ENCODE assay signal across 9 cellular contexts in the genomic region with DNA sequence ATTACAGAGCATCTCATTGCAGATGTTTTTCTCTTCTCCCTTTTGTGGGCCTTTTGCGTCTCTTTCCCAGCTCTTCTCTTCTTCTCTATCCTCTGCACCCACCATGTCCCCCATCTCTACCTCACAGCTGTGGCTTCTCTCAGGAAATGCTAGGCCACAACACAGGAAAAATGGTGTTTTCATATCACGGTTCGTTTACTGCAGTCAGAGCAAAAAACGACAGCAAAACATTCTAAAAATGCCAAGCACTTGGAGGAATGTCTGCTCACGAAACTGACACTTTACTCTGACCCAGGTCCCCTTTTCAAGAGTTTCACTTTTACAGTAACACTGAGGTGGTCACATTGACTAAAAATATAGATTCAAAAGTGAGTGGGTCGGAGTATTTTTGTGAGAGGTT.
DNase-seq lines count a peak whose midpoint lies in the region; ATAC-seq, FAIRE-seq and TF ChIP-seq lines count a peak whose summit lies in the region.
"Had no signal": no experiment of that assay in that cellular context is flagged by ENCODE, and none has a peak within 500 bp of the region (broad histone marks: within the 10 kb centered on the region; RNA-seq: fewer than 3 reads in every experiment).

No MANE protein-coding gene starts in this region.

- no peak overlapping the region for H3K4me3 ChIP-seq in small intestine (ENCODE audit: low read depth in 1 of 2, low read length in 2 of 2)

- 0 out of 2 replicates have a peak overlapping the region, but pooled peaks have one; percentile 78 for H3K27ac Mint-ChIP-seq in WTC11
- H3K27ac Mint-ChIP-seq in stimulated activated naive B cell treated with anti-CD40 and anti-IgM and Interleukin-4, amounts not matched to agents 10 μg/mL and 1 μg/mL and 100 μg/mL, for 72 hours = peak overlapping the region; percentile 67

- POLR2A ChIA-PET in WTC11 (lab: Charles Lee) = no interaction called here

- H3K4me3 Mint-ChIP-seq in activated T-cell treated with anti-CD3 and anti-CD28 coated beads, Interleukin-2, amount 50 U/mL, for 4 hours = peak overlapping the region; percentile 7
- no peak overlapping the region for H3K4me3 Mint-ChIP-seq in WTC11
- H3K4me3 Mint-ChIP-seq in stimulated activated naive B cell treated with anti-CD40 and anti-IgM and Interleukin-4, amounts not matched to agents 10 μg/mL and 1 μg/mL and 100 μg/mL, for 72 hours = peak overlapping the region; percentile 46 to 59

- no peak for FAIRE-seq in small intestine (lab: Jason Lieb, UNC)
- FAIRE-seq: islet of Langerhans had no signal

- no peaks in the 10 kb centered on the region for H3K27me3 ChIP-seq in small intestine (ENCODE audit: control insufficient read depth in 2 of 2, insufficient read depth in 2 of 2, low read length in 2 of 2)

- no peak for DNase-seq in activated T-cell treated with anti-CD3 and anti-CD28 coated beads, Interleukin-2, amount 50 U/mL, for 4 hours
- no peak for DNase-seq in activated T-cell treated with anti-CD3 and anti-CD28 coated beads, Interleukin-2, amount 50 U/mL, for 1 hour
- DNase-seq in WTC11 (ENCODE audit: low spot score) (no peak), GM19240 (ENCODE audit: insufficient read length, low spot score) (no peak), small intestine (no peak)
- peak; percentile 40 for DNase-seq in stimulated activated naive B cell treated with anti-CD40 and anti-IgM and Interleukin-4, amounts not matched to agents 10 μg/mL and 1 μg/mL and 100 μg/mL, for 72 hours
- no peak for DNase-seq in NK-92 treated with Interleukin-12 subunit alpha and Interleukin-12 subunit beta, amount 100 ng/mL, for 24 hours (lab: John Stamatoyannopoulos, UW)

- H3K4me1 ChIP-seq in small intestine (ENCODE audit: control insufficient read depth in 2 of 2, insufficient read depth in 1 of 2, low read depth in 1 of 2, low read length in 1 of 2) = peaks cover 2 to 8% of the 10 kb centered on the region in 2 donors

- no peaks in the 10 kb centered on the region for H3K36me3 Mint-ChIP-seq in activated T-cell treated with anti-CD3 and anti-CD28 coated beads, Interleukin-2, amount 50 U/mL, for 4 hours (ENCODE audit: insufficient read depth)
- no peaks in the 10 kb centered on the region for H3K36me3 Mint-ChIP-seq in WTC11
- peaks cover 2 to 7% of the 10 kb centered on the region in 2 donors for H3K36me3 Mint-ChIP-seq in stimulated activated naive B cell treated with anti-CD40 and anti-IgM and Interleukin-4, amounts not matched to agents 10 μg/mL and 1 μg/mL and 100 μg/mL, for 72 hours

- no peaks in the 10 kb centered on the region for H3K9me3 ChIP-seq in small intestine (ENCODE audit: control insufficient read depth, low read depth)

- H3K9me3 Mint-ChIP-seq in activated T-cell treated with anti-CD3 and anti-CD28 coated beads, Interleukin-2, amount 50 U/mL, for 4 hours = no peaks in the 10 kb centered on the region
- no peaks in the 10 kb centered on the region for H3K9me3 Mint-ChIP-seq in WTC11
- peaks cover 0 to 5% of the 10 kb centered on the region in 2 donors for H3K9me3 Mint-ChIP-seq in stimulated activated naive B cell treated with anti-CD40 and anti-IgM and Interleukin-4, amounts not matched to agents 10 μg/mL and 1 μg/mL and 100 μg/mL, for 72 hours

- ATAC-seq in activated T-cell treated with anti-CD3 and anti-CD28 coated beads, Interleukin-2, amount 50 U/mL, for 4 hours = peak; percentile 69 to 76
- ATAC-seq in HG02938 (IDR thresholded peaks at IDR 0.05; ENCODE audit: unreplicated experiment) = peak; percentile 93
- ATAC-seq in WTC11 = no peak
- ATAC-seq in stimulated activated naive B cell treated with anti-CD40 and anti-IgM and Interleukin-4, amounts not matched to agents 10 μg/mL and 1 μg/mL and 100 μg/mL, for 72 hours (replicated peaks) = peak; percentile 93 to 97

- no peaks in the 10 kb centered on the region for H3K36me3 ChIP-seq in small intestine (ENCODE audit: control insufficient read depth in 2 of 2, insufficient read depth in 2 of 2, low read length in 2 of 2)

- 38 to 78% (median 60%) methylated on average over 6 of the region's 6 CpGs for WGBS in small intestine, 3 donors

- peaks cover 4% of the 10 kb centered on the region for H3K27me3 Mint-ChIP-seq in activated T-cell treated with anti-CD3 and anti-CD28 coated beads, Interleukin-2, amount 50 U/mL, for 4 hours (ENCODE audit: low read depth)
- H3K27me3 Mint-ChIP-seq in WTC11 (ENCODE audit: low read depth) = no peaks in the 10 kb centered on the region; the same call in 1 of the 2 replicates
- H3K27me3 Mint-ChIP-seq in stimulated activated naive B cell treated with anti-CD40 and anti-IgM and Interleukin-4, amounts not matched to agents 10 μg/mL and 1 μg/mL and 100 μg/mL, for 72 hours = no peaks in the 10 kb centered on the region

- H3K4me1 Mint-ChIP-seq in activated T-cell treated with anti-CD3 and anti-CD28 coated beads, Interleukin-2, amount 50 U/mL, for 4 hours (ENCODE audit: low read depth) = peaks cover 82% of the 10 kb centered on the region
- H3K4me1 Mint-ChIP-seq in WTC11 = peaks cover 34% of the 10 kb centered on the region
- H3K4me1 Mint-ChIP-seq in stimulated activated naive B cell treated with anti-CD40 and anti-IgM and Interleukin-4, amounts not matched to agents 10 μg/mL and 1 μg/mL and 100 μg/mL, for 72 hours = peaks cover 41 to 64% of the 10 kb centered on the region in 2 donors

- TF ChIP-seq CTCF in WTC11 (IDR thresholded peaks at IDR 0.05) = no peak

- H3K27ac ChIP-seq in small intestine (ENCODE audit: low read depth in 1 of 2, low read length in 1 of 2) = peak overlapping the region in 1 of 2 donors; percentile 11

- CTCF ChIA-PET in WTC11 (lab: Charles Lee) = no interaction called here

TF ChIP-seq in WTC11, 78 proteins besides CTCF, POLR2A, EP300 and RAD21 (continues in another document):
- no peak for TF ChIP-seq NFE2L1 (CRISPR knock-in tag; IDR thresholded peaks at IDR 0.05)
- TF ChIP-seq ATF1 (CRISPR knock-in tag; IDR thresholded peaks at IDR 0.05) = no peak
- TF ChIP-seq ZNF263 (CRISPR knock-in tag; IDR thresholded peaks at IDR 0.05; ENCODE audit: low read depth) = no peak
- TF ChIP-seq NFATC4 (CRISPR knock-in tag; IDR thresholded peaks at IDR 0.05) = no peak
- TF ChIP-seq, protein P1, sequence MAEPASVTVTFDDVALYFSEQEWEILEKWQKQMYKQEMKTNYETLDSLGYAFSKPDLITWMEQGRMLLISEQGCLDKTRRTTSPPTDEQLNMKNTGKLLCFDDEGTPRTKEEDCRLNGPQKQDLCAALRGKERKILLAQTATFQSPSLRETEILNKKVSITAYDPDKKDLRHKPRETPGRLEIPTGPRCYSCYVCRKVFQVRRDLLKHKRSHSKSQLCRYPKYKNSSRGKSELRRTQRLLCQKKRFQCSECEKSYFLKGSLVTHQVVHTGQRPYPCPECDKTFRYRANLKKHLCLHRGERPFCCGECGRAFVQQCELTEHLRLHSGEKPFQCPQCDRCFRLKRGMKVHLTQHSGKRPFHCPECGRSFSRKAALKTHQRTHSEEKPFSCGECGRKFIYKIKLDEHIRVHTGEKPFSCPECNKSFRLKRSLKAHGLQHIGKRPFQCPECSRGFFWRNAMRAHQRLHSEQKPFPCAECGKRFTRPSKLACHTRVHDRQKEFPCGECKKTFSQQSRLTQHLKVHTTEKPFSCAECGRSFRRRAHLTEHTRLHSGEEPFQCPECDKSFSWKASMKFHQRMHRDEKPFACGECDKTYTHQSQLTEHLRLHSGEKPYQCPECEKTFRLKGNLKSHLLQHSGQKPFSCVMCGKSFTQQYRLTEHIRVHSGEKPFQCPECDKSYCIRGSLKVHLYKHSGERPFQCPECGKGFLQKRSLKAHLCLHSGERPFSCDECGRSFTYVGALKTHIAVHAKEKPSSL (CRISPR knock-in tag; conservative IDR thresholded peaks at IDR 0.05) = no peak
- TF ChIP-seq SP1 (CRISPR knock-in tag; conservative IDR thresholded peaks at IDR 0.05) = no peak
- TF ChIP-seq MXD4 (CRISPR knock-in tag; IDR thresholded peaks at IDR 0.05; ENCODE audit: borderline replicate concordance) = no peak
- TF ChIP-seq, protein P2, sequence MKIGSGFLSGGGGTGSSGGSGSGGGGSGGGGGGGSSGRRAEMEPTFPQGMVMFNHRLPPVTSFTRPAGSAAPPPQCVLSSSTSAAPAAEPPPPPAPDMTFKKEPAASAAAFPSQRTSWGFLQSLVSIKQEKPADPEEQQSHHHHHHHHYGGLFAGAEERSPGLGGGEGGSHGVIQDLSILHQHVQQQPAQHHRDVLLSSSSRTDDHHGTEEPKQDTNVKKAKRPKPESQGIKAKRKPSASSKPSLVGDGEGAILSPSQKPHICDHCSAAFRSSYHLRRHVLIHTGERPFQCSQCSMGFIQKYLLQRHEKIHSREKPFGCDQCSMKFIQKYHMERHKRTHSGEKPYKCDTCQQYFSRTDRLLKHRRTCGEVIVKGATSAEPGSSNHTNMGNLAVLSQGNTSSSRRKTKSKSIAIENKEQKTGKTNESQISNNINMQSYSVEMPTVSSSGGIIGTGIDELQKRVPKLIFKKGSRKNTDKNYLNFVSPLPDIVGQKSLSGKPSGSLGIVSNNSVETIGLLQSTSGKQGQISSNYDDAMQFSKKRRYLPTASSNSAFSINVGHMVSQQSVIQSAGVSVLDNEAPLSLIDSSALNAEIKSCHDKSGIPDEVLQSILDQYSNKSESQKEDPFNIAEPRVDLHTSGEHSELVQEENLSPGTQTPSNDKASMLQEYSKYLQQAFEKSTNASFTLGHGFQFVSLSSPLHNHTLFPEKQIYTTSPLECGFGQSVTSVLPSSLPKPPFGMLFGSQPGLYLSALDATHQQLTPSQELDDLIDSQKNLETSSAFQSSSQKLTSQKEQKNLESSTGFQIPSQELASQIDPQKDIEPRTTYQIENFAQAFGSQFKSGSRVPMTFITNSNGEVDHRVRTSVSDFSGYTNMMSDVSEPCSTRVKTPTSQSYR (CRISPR knock-in tag; IDR thresholded peaks at IDR 0.05) = no peak
